In genomic region chr11:111462329-111462728, GRCh38 we compare ENCODE assay signal across 30 cellular contexts. TPM values are rescaled to one million over a fixed set of nuclear protein-coding genes. Genes with fewer than 3 reads are reported as not detected.
"Had no signal": no experiment of that assay in that cellular context is flagged by ENCODE, and none has a peak within 500 bp of the region (broad histone marks: within the 10 kb centered on the region; RNA-seq: fewer than 3 reads in every experiment).

No MANE protein-coding gene starts in this region.

- H3K4me1 ChIP-seq: breast epithelium, esophagus squamous epithelium, heart right ventricle, left ventricle myocardium inferior, right lobe of liver, upper lobe of left lung had no signal

- ATAC-seq: activated naive CD4-positive, alpha-beta T cell treated with anti-CD3 and anti-CD28 coated beads, Interleukin-2, amount 50 U/mL, for 72 hours; activated T-cell treated with anti-CD3 and anti-CD28 coated beads, Interleukin-2, amount 50 U/mL, for 4 hours; right lobe of liver; stimulated activated naive CD8-positive, alpha-beta T cell treated with anti-CD3 and anti-CD28 coated beads, Interleukin-15, amount 100 ng/mL, for 72 hours had no signal

- H3K27ac Mint-ChIP-seq: activated naive CD4-positive, alpha-beta T cell treated with anti-CD3 and anti-CD28 coated beads, Interleukin-2, amount 50 U/mL, for 72 hours; activated T-helper 2 cell treated with anti-CD3 and anti-CD28 coated beads, Interferon-gamma antibody, Interleukin-2, Interleukin-4, amounts not matched to agents 10 μg/mL and 5 μg/mL and 100 μg/mL, durations not matched to agents 14 hours and 24 hours and 36 hours; dendritic cell treated with granulocyte-macrophage colony-stimulating factor and Interleukin-4, amounts not matched to agents 40 ng/mL and 50 ng/mL, for 4 days; nephron progenitor cell; progenitor cell of endocrine pancreas had no signal

- H3K36me3 Mint-ChIP-seq: activated naive CD4-positive, alpha-beta T cell treated with anti-CD3 and anti-CD28 coated beads, Interleukin-2, amount 50 U/mL, for 72 hours had no signal

- H3K4me3 Mint-ChIP-seq: activated T-cell treated with anti-CD3 and anti-CD28 coated beads, Interleukin-2, amount 50 U/mL, for 4 hours; dendritic cell treated with granulocyte-macrophage colony-stimulating factor and Interleukin-4, amounts not matched to agents 40 ng/mL and 50 ng/mL, for 4 days; nephron progenitor cell; stimulated activated naive CD8-positive, alpha-beta T cell treated with anti-CD3 and anti-CD28 coated beads, Interleukin-15, amount 100 ng/mL, for 72 hours had no signal

- H3K4me3 ChIP-seq: breast epithelium, esophagus squamous epithelium, heart right ventricle, left ventricle myocardium inferior, lung, ovary, right lobe of liver, skin epidermis, upper lobe of left lung had no signal

- H3K27ac ChIP-seq: breast epithelium, epithelial cell of prostate, esophagus squamous epithelium, heart right ventricle, left ventricle myocardium inferior, neutrophil, ovary, right lobe of liver, skin epidermis, upper lobe of left lung had no signal

- H3K27me3 ChIP-seq: breast epithelium, ovary, right lobe of liver, upper lobe of left lung had no signal

- DNase-seq: activated CD4-positive, alpha-beta T cell treated with anti-CD3 and anti-CD28 coated beads for 4 hours; activated CD4-positive, alpha-beta T cell treated with anti-CD3 and anti-CD28 coated beads, Interleukin-2, amount 50 U/mL, for 4 hours; activated T-cell treated with anti-CD3 and anti-CD28 coated beads, Interleukin-2, amount 50 U/mL, for 4 hours; central memory CD4-positive, alpha-beta T cell; esophagus squamous epithelium; foreskin melanocyte; heart right ventricle; left ventricle myocardium inferior; mesendoderm; nephron progenitor cell; ovary; right lobe of liver; stimulated activated CD4-positive, alpha-beta T cell treated with anti-CD3 and anti-CD28 coated beads, Interleukin-12 subunit alpha, Interleukin-12 subunit beta, amount 100 ng/mL, for 4 hours; stimulated activated CD4-positive, alpha-beta T cell treated with anti-CD3 and anti-CD28 coated beads, Interleukin-4, amount 100 ng/mL, for 1 hour; stimulated activated naive CD8-positive, alpha-beta T cell treated with anti-CD3 and anti-CD28 coated beads, Interleukin-15, amount 100 ng/mL, for 72 hours; substantia nigra had no signal

- H3K36me3 ChIP-seq: breast epithelium, esophagus squamous epithelium, heart right ventricle, left ventricle myocardium inferior, neutrophil, ovary, right lobe of liver, upper lobe of left lung had no signal

- H3K9me3 ChIP-seq: breast epithelium, esophagus squamous epithelium, heart right ventricle, left ventricle myocardium inferior, neutrophil, ovary, right lobe of liver, upper lobe of left lung had no signal

- H3K9me3 Mint-ChIP-seq: activated naive CD4-positive, alpha-beta T cell treated with anti-CD3 and anti-CD28 coated beads, Interleukin-2, amount 50 U/mL, for 72 hours; activated T-cell treated with anti-CD3 and anti-CD28 coated beads, Interleukin-2, amount 50 U/mL, for 4 hours; activated T-helper 2 cell treated with anti-CD3 and anti-CD28 coated beads, Interferon-gamma antibody, Interleukin-2, Interleukin-4, amounts not matched to agents 10 μg/mL and 5 μg/mL and 100 μg/mL, durations not matched to agents 14 hours and 24 hours and 36 hours; dendritic cell treated with granulocyte-macrophage colony-stimulating factor and Interleukin-4, amounts not matched to agents 40 ng/mL and 50 ng/mL, for 4 days; nephron progenitor cell; stimulated activated naive CD8-positive, alpha-beta T cell treated with anti-CD3 and anti-CD28 coated beads, Interleukin-15, amount 100 ng/mL, for 72 hours had no signal

RNA-seq across cellular contexts. Expression of gene BTG4, which starts 49.9 kb away (rescaled TPM):
- total RNA-seq: activated T-helper 2 cell treated with anti-CD3 and anti-CD28 coated beads, Interferon-gamma antibody, Interleukin-2, Interleukin-4, amounts not matched to agents 10 μg/mL and 5 μg/mL and 100 μg/mL, durations not matched to agents 14 hours and 24 hours and 36 hours; breast epithelium; esophagus squamous epithelium; glomerular endothelial cell; heart right ventricle; left ventricle myocardium inferior; mononuclear cell; progenitor cell of endocrine pancreas; renal cortical epithelial cell; right lobe of liver; T-helper 1 cell treated with Interleukin-12 subunit alpha and Interleukin-12 subunit beta and Interleukin-4 antibody, amounts not matched to agents 30 ng/mL and 1 ng/mL, for 36 hours had no signal
- polyA plus RNA-seq: heart right ventricle, ovary had no signal

RNA-seq across cellular contexts. Expression of gene HOATZ, which starts 52.2 kb away (rescaled TPM):
- total RNA-seq: activated naive CD4-positive, alpha-beta T cell treated with anti-CD3 and anti-CD28 coated beads, Interleukin-2, amount 50 U/mL, for 72 hours; activated T-cell treated with anti-CD3 and anti-CD28 coated beads, Interleukin-2, amount 50 U/mL, for 4 hours; activated T-helper 2 cell treated with anti-CD3 and anti-CD28 coated beads, Interferon-gamma antibody, Interleukin-2, Interleukin-4, amounts not matched to agents 10 μg/mL and 5 μg/mL and 100 μg/mL, durations not matched to agents 14 hours and 24 hours and 36 hours; breast epithelium; esophagus squamous epithelium; glomerular endothelial cell; heart right ventricle; left ventricle myocardium inferior; mononuclear cell; progenitor cell of endocrine pancreas; renal cortical epithelial cell; right lobe of liver; T-helper 1 cell treated with Interleukin-12 subunit alpha and Interleukin-12 subunit beta and Interleukin-4 antibody, amounts not matched to agents 30 ng/mL and 1 ng/mL, for 36 hours had no signal
- polyA plus RNA-seq: heart right ventricle had no signal
